Comparison of ENCODE assay signal across 10 cellular contexts in genomic region chr17:45294506-45294905, GRCh38. TPM values are rescaled to one million over a fixed set of nuclear protein-coding genes. Genes with fewer than 3 reads are reported as not detected.
DNase-seq lines count a peak whose midpoint lies in the region; ATAC-seq and TF ChIP-seq lines count a peak whose summit lies in the region.
"Had no signal": no experiment of that assay in that cellular context is flagged by ENCODE, and none has a peak within 500 bp of the region (broad histone marks: within the 10 kb centered on the region; RNA-seq: fewer than 3 reads in every experiment).

No MANE protein-coding gene starts in this region.

- no peak overlapping the region for H3K4me3 Mint-ChIP-seq in activated naive CD4-positive, alpha-beta T cell treated with anti-CD3 and anti-CD28 coated beads for 36 hours

- H3K14ac ChIP-seq in IMR-90 (replicated peaks; ENCODE audit: low read depth, low read length), result no peak overlapping the region; the same call in 1 of the 2 replicates

- POLR2A ChIA-PET in IMR-90 (lab: Charles Lee; ENCODE audit: unreplicated experiment), result no interaction called here

- H3K79me1 ChIP-seq in IMR-90 (ENCODE audit: low read depth in 1 of 2, low read length in 2 of 2), result peaks cover 52 to 90% of the 10 kb centered on the region in 2 experiments

- DNase-seq in IMR-90, result peak; percentile 88
- peak in 1 of 2 donors; percentile 75 for DNase-seq in ascending aorta (ENCODE audit: low spot score in 2 of 2)
- DNase-seq in hepatocyte (ENCODE audit: low spot score), result no peak
- no peak for DNase-seq in cortex of kidney (lab: John Stamatoyannopoulos, UW)
- no peak for DNase-seq in activated naive CD4-positive, alpha-beta T cell treated with anti-CD3 and anti-CD28 coated beads for 36 hours
- DNase-seq: foreskin melanocyte had no signal

- H2AK9ac ChIP-seq in IMR-90 (replicated peaks; ENCODE audit: low read depth, low read length, poor library complexity), result no peak overlapping the region

- CTCF ChIA-PET in IMR-90 (lab: Yijun Ruan, JAX), result interaction anchor here (1.0 kb wide), 1 partner anchor 18 kb away, joined by 3 read pairs; no protein-coding TSS in a partner anchor
- CTCF ChIA-PET in activated naive CD4-positive, alpha-beta T cell treated with anti-CD3 and anti-CD28 coated beads for 36 hours (lab: Charles Lee), result interaction anchor here (0.6 to 3.4 kb wide), 4 partner anchors 17 to 90 kb away, joined by 4 to 18 read pairs (median 9); no protein-coding TSS in a partner anchor

- no peak overlapping the region for H3K4me2 ChIP-seq in IMR-90 (ENCODE audit: low read depth, low read length)
- H3K4me2 ChIP-seq in hepatocyte, result no peak overlapping the region

- no peak overlapping the region; the same call in 1 of the 2 replicates for H2BK120ac ChIP-seq in IMR-90 (ENCODE audit: low read depth, low read length)

- H3K23ac ChIP-seq in IMR-90 (ENCODE audit: low read depth, low read length), result 0 out of 2 replicates have a peak overlapping the region, but pooled peaks have one; percentile 50

- peaks cover 66% of the 10 kb centered on the region for H3K4me1 Mint-ChIP-seq in activated naive CD4-positive, alpha-beta T cell treated with anti-CD3 and anti-CD28 coated beads for 36 hours (ENCODE audit: low read depth)

- peaks cover 59% of the 10 kb centered on the region for H3K9me1 ChIP-seq in IMR-90 (ENCODE audit: insufficient read depth, low read length)

- no peak overlapping the region for H2BK15ac ChIP-seq in IMR-90 (ENCODE audit: low read depth, low read length)

- H3K56ac ChIP-seq in IMR-90 (ENCODE audit: extremely low read depth, insufficient read depth, low read length), result peak overlapping the region; percentile 5; the same call in 1 of the 2 replicates

- H3K4me1 ChIP-seq in IMR-90 (ENCODE audit: control insufficient read depth, insufficient read depth, low read length), result peaks cover 42% of the 10 kb centered on the region
- H3K4me1 ChIP-seq in ascending aorta, result peaks cover 26 to 61% of the 10 kb centered on the region in 2 donors
- H3K4me1 ChIP-seq in hepatocyte (ENCODE audit: insufficient read depth), result peaks cover 45% of the 10 kb centered on the region
- peaks cover 91% of the 10 kb centered on the region for H3K4me1 ChIP-seq in stomach smooth muscle (ENCODE audit: control insufficient read depth, insufficient read depth, low read length)

- no peaks in the 10 kb centered on the region for H3K9me3 Mint-ChIP-seq in activated naive CD4-positive, alpha-beta T cell treated with anti-CD3 and anti-CD28 coated beads for 36 hours

- no peak overlapping the region for H2AK5ac ChIP-seq in IMR-90 (ENCODE audit: low read depth, low read length)

- H3K27me3 Mint-ChIP-seq in activated naive CD4-positive, alpha-beta T cell treated with anti-CD3 and anti-CD28 coated beads for 36 hours (ENCODE audit: low read depth), result no peaks in the 10 kb centered on the region

- in situ Hi-C loops in IMR-90 (cut with MboI; ENCODE audit: low sequenced_read_pairs), result no loop called here

- no peak for TF ChIP-seq RAD21 in IMR-90 (IDR thresholded peaks at IDR 0.05; ENCODE audit: low read length)

- H2BK20ac ChIP-seq in IMR-90 (ENCODE audit: low read depth, low read length), result 0 out of 2 replicates have a peak overlapping the region, but pooled peaks have one; percentile 16

- H3K36me3 Mint-ChIP-seq in activated naive CD4-positive, alpha-beta T cell treated with anti-CD3 and anti-CD28 coated beads for 36 hours (ENCODE audit: low read depth), result peaks cover 30% of the 10 kb centered on the region

- peak; percentile 61 for ATAC-seq in IMR-90 (ENCODE audit: low read depth)
- ATAC-seq in HG03354 (IDR thresholded peaks at IDR 0.05; ENCODE audit: poor library complexity, severe bottlenecking, unreplicated experiment), result no peak
- no peak for ATAC-seq in GM18870 (IDR thresholded peaks at IDR 0.05; ENCODE audit: unreplicated experiment)

- no peak for TF ChIP-seq POLR2A in IMR-90 (IDR thresholded peaks at IDR 0.05; ENCODE audit: low read depth, low read length)

- H2BK5ac ChIP-seq in IMR-90 (ENCODE audit: low read depth, low read length, poor library complexity, severe bottlenecking), result peak overlapping the region; percentile 75

- no peak overlapping the region for H2AFZ ChIP-seq in IMR-90 (replicated peaks; ENCODE audit: low read length, poor library complexity)
- no peak overlapping the region for H2AFZ ChIP-seq in hepatocyte

- H3K9me2 ChIP-seq in hepatocyte (replicated peaks; ENCODE audit: insufficient read depth), result no peaks in the 10 kb centered on the region

- WGBS in IMR-90 (ENCODE audit: extremely low coverage in 2 of 2, insufficient read length in 1 of 2), 2 experiments, result 30% methylated on average over 2 of the region's 3 CpGs; no CpG with 5 or more reads in 1 of the 2 experiments
- 76% methylated on average over 3 of the region's 3 CpGs for WGBS in hepatocyte (ENCODE audit: low lambda C conversion rate, missing lambda C conversion rate)

- TF ChIP-seq CTCF in IMR-90 (conservative IDR thresholded peaks at IDR 0.05; ENCODE audit: low read depth, low read length) (no peak), ascending aorta (IDR thresholded peaks at IDR 0.05) (no peak), hepatocyte (IDR thresholded peaks at IDR 0.05; ENCODE audit: poor library complexity) (no peak)

- no peak overlapping the region for H3K27ac Mint-ChIP-seq in activated naive CD4-positive, alpha-beta T cell treated with anti-CD3 and anti-CD28 coated beads for 36 hours

- H3K4me3 ChIP-seq in IMR-90 (ENCODE audit: insufficient read depth, low read depth, low read length) (no peak overlapping the region), ascending aorta (no peak overlapping the region), hepatocyte (no peak overlapping the region), stomach smooth muscle (ENCODE audit: low read length in 2 of 2) (peak overlapping the region in 1 of 2 donors; percentile 47)
- H3K4me3 ChIP-seq: K562 had no signal

- H3K36me3 ChIP-seq in IMR-90 (ENCODE audit: control insufficient read depth, insufficient read depth, low read length) (peaks cover 19% of the 10 kb centered on the region), ascending aorta (peaks cover 2 to 4% of the 10 kb centered on the region in 2 donors), hepatocyte (replicated peaks; ENCODE audit: insufficient read depth, low read depth) (no peaks in the 10 kb centered on the region), stomach smooth muscle (ENCODE audit: control insufficient read depth in 2 of 2, insufficient read depth in 2 of 2, low read length in 2 of 2) (peaks cover 8 to 13% of the 10 kb centered on the region in 2 donors)

- H3K27ac ChIP-seq in IMR-90 (ENCODE audit: insufficient read depth, low read length) (peak overlapping the region; percentile 35; the same call in 1 of the 2 replicates), ascending aorta (peak overlapping the region; percentile 81 to 85), hepatocyte (peak overlapping the region; percentile 60), stomach smooth muscle (ENCODE audit: low read length) (peak overlapping the region; percentile 96)

- no TSS peak for BruUV-seq in IMR-90 (replicated peaks; lab: Mats Ljungman, UMichigan)

- H3K4ac ChIP-seq in IMR-90 (ENCODE audit: low read depth, low read length), result peak overlapping the region; percentile 71; the same call in 1 of the 2 replicates

- H4K8ac ChIP-seq in IMR-90 (ENCODE audit: low read depth in 2 of 2, low read length in 2 of 2), result peak overlapping the region in 1 of 2 experiments; percentile 32; a peak in 1 of 4 replicates

- dilution Hi-C loops in IMR-90 (cut with HindIII; ENCODE audit: low sequenced_read_pairs, unreplicated experiment), result no loop called here

- H3K9me3 ChIP-seq in IMR-90 (ENCODE audit: control insufficient read depth, insufficient read depth, low read length), result no peaks in the 10 kb centered on the region
- H3K9me3 ChIP-seq in ascending aorta, result no peaks in the 10 kb centered on the region
- no peaks in the 10 kb centered on the region for H3K9me3 ChIP-seq in hepatocyte (ENCODE audit: low read depth)
- no peaks in the 10 kb centered on the region for H3K9me3 ChIP-seq in stomach smooth muscle (ENCODE audit: control insufficient read depth in 2 of 2, low read length in 2 of 2)

- no peak overlapping the region; the same call in 1 of the 2 replicates for H4K5ac ChIP-seq in IMR-90 (ENCODE audit: low read depth, low read length)

- H4K91ac ChIP-seq in IMR-90 (ENCODE audit: insufficient read depth, low read depth, low read length), result no peak overlapping the region

- H3K18ac ChIP-seq in IMR-90 (ENCODE audit: low read depth, low read length), result peak overlapping the region; percentile 64

- peaks cover 56% of the 10 kb centered on the region for H3K79me2 ChIP-seq in hepatocyte

- H4K20me1 ChIP-seq in IMR-90 (ENCODE audit: insufficient read depth, low read length), result peaks cover 82% of the 10 kb centered on the region
- H4K20me1 ChIP-seq in hepatocyte (ENCODE audit: insufficient read depth, poor library complexity, severe bottlenecking), result peaks cover 6% of the 10 kb centered on the region

- H3K9ac ChIP-seq in IMR-90 (ENCODE audit: low read depth, low read length) (peak overlapping the region; percentile 3; the same call in 1 of the 2 replicates), stomach smooth muscle (ENCODE audit: low read length in 2 of 2) (peak overlapping the region; percentile 42 to 62)

- intact Hi-C loops in IMR-90 (cut with micrococcal nuclease) (loop anchor here (5.0 kb wide), 1 partner anchor 93 kb away; no protein-coding TSS in a partner anchor), ascending aorta (cut with DNase I) (loop anchor here (1.0 to 5.0 kb wide), 2 partner anchors 23 to 78 kb away; partner anchors contain the start of gene MAP3K14)
- intact Hi-C loops in activated naive CD4-positive, alpha-beta T cell treated with anti-CD3 and anti-CD28 coated beads for 36 hours (cut with micrococcal nuclease), result no loop called here

- H3K27me3 ChIP-seq in IMR-90 (ENCODE audit: control insufficient read depth, insufficient read depth, low read length), result no peaks in the 10 kb centered on the region
- H3K27me3 ChIP-seq in ascending aorta, result no peaks in the 10 kb centered on the region
- no peaks in the 10 kb centered on the region for H3K27me3 ChIP-seq in hepatocyte
- no peaks in the 10 kb centered on the region for H3K27me3 ChIP-seq in stomach smooth muscle (ENCODE audit: control insufficient read depth in 1 of 2, insufficient read depth in 2 of 2, low read length in 2 of 2)

RNA-seq across cellular contexts. Expression of gene MAP3K14, which starts 22.3 kb away (rescaled TPM):
- total RNA-seq in IMR-90 (2012; rRNA removed) (3.6 and 4.1 TPM in 2 replicates), ascending aorta (7.7 TPM), hepatocyte (2.3 and 3.0 TPM in 2 replicates)
- polyA plus RNA-seq in IMR-90 (2012; rRNA removed) (19.9 and 21.7 TPM in 2 replicates), hepatocyte (3.0 TPM in 2 replicates)
- 11.1 and 15.2 TPM in 2 replicates for polyA plus RNA-seq in IMR-90 (2012; cell fraction: cytosol; rRNA removed)
- 52.0 and 95.3 TPM in 2 replicates for polyA plus RNA-seq in IMR-90 (2012; cell fraction: nucleus; rRNA removed; ENCODE audit: low replicate concordance)
- total RNA-seq in activated naive CD4-positive, alpha-beta T cell treated with anti-CD3 and anti-CD28 coated beads for 36 hours, result 10 to 100 TPM; 45.5 to 52.0 TPM

RNA-seq across cellular contexts. Expression of gene SPATA32, which starts 32.6 kb away (rescaled TPM):
- total RNA-seq in IMR-90 (2012; rRNA removed), result under 0.01 and 0.18 TPM in 2 replicates
- not detected in 2 replicates for polyA plus RNA-seq in IMR-90 (2012; rRNA removed)
- polyA plus RNA-seq in IMR-90 (2012; cell fraction: cytosol; rRNA removed), result not detected in 2 replicates
- polyA plus RNA-seq in IMR-90 (2012; cell fraction: nucleus; rRNA removed; ENCODE audit: low replicate concordance), result 0.09 TPM in 1 of 2 replicates, not detected in the other
- not detected for total RNA-seq in ascending aorta
- total RNA-seq in hepatocyte, result not detected in 2 replicates
- polyA plus RNA-seq in hepatocyte, result 0.19 and 0.31 TPM in 2 replicates
- total RNA-seq in activated naive CD4-positive, alpha-beta T cell treated with anti-CD3 and anti-CD28 coated beads for 36 hours, result under 1 TPM in 1 of 2 experiments, not detected in 1; 0.12 TPM
- total RNA-seq: K562 had no signal

Comparison
In these comparisons a context has a peak if more than half of its experiments do, and no peak if none do; other contexts are left out.
1. H3K27ac ChIP-seq: peak in every context shown above with its lines; median percentile 96 in stomach smooth muscle; 83 in ascending aorta; 60 in hepatocyte; 35 in IMR-90.